ENCODE assay signal across 15 cellular contexts in genomic region chr22:38079208-38079607, GRCh38. TPM values are rescaled to one million over a fixed set of nuclear protein-coding genes. Genes with fewer than 3 reads are reported as not detected.
"Had no signal": no experiment of that assay in that cellular context is flagged by ENCODE, and none has a peak within 500 bp of the region (broad histone marks: within the 10 kb centered on the region; RNA-seq: fewer than 3 reads in every experiment).

No MANE protein-coding gene starts in this region.

RNA-seq across cellular contexts. Expression of gene SLC16A8, which starts 4.8 kb away (rescaled TPM):
- total RNA-seq: activated B cell treated with CpG ODN at 0.5 μM for 24 hours; activated CD4-positive, alpha-beta T cell treated with anti-CD3 and anti-CD28 coated beads, Interleukin-2, amount 10 ng/mL, durations not matched to agents 24 days and 14 days; activated CD8-positive, alpha-beta T cell treated with anti-CD3 and anti-CD28 coated beads for 36 hours; activated naive CD4-positive, alpha-beta T cell treated with anti-CD3 and anti-CD28 coated beads for 36 hours; activated naive CD8-positive, alpha-beta T cell treated with anti-CD3 and anti-CD28 coated beads for 36 hours; activated T-cell treated with anti-CD3 and anti-CD28 coated beads, Interleukin-2, amount 50 U/mL, for 4 hours; activated T-cell treated with anti-CD3 and anti-CD28 coated beads, Interleukin-2, amount 50 U/mL, for 72 hours; activated T-helper 17 cell treated with anti-CD3 and anti-CD28 coated beads, Interleukin-2, amount 50 U/mL, for 72 hours; astrocyte; body of pancreas; cardiac septum; T-helper 1 cell treated with Interleukin-12 subunit alpha and Interleukin-12 subunit beta and Interleukin-4 antibody, amounts not matched to agents 30 ng/mL and 1 ng/mL, for 36 hours; T-helper 17 cell; T-helper 2 cell treated with Interferon-gamma antibody and Interleukin-4, amounts not matched to agents 100 ng/mL and 5 ng/mL, for 36 hours had no signal

RNA-seq across cellular contexts. Expression of gene BAIAP2L2, which starts 31.3 kb away (rescaled TPM):
- total RNA-seq: cerebellum had no signal
